8 cellular contexts compared by ENCODE assay signal in genomic region chr10:47047577-47048532, GRCh38.
A peak's percentile ranks its signal among the peaks of the same experiment; 100 is the strongest.
DNase-seq lines count a peak whose midpoint lies in the region; ATAC-seq, FAIRE-seq and TF ChIP-seq lines count a peak whose summit lies in the region.

No MANE protein-coding gene starts in this region.

- H3K27ac Mint-ChIP-seq in central memory CD8-positive, alpha-beta T cell (ENCODE audit: low read depth) = peak overlapping the region; percentile 62

- peak; percentile 70 for TF ChIP-seq RAD21 in HepG2 (CRISPR knock-in tag; IDR thresholded peaks at IDR 0.05)

- no peak overlapping the region for H3K4me3 ChIP-seq in AG09309 (ENCODE audit: control insufficient read depth, low read depth, low read length)
- no peak overlapping the region for H3K4me3 ChIP-seq in HepG2 (replicated peaks in 1 of 3; ENCODE audit: insufficient read depth in 1 of 3, low read depth in 2 of 3, low read length in 3 of 3)

- no peak overlapping the region for H3K4me3 Mint-ChIP-seq in central memory CD8-positive, alpha-beta T cell

- 22% methylated on average over 10 of the region's 15 CpGs for WGBS in HepG2 (ENCODE audit: low lambda C conversion rate)

- H3K4me2 ChIP-seq in HepG2 (ENCODE audit: low read depth, low read length) = no peak overlapping the region

- peak; percentile 94 for TF ChIP-seq CTCF in AG09309 (IDR thresholded peaks at IDR 0.05; ENCODE audit: control insufficient read depth, insufficient read depth, low read depth, low read length, missing control alignments)
- peak; percentile 88 for TF ChIP-seq CTCF in HepG2 (CRISPR knock-in tag; IDR thresholded peaks at IDR 0.05)

- in situ Hi-C loops in HepG2 (cut with HindIII; ENCODE audit: extremely low pct_ligation_motif_present, low pct_unique_long_range_greater_than_20kb) = no loop called here

- no peaks in the 10 kb centered on the region for H4K20me1 ChIP-seq in HepG2 (ENCODE audit: insufficient read depth, low read length)

- H3K27me3 ChIP-seq in HepG2 (ENCODE audit: control insufficient read depth in 1 of 2, insufficient read depth in 2 of 2, low read length in 2 of 2) = peaks cover 2 to 7% of the 10 kb centered on the region in 2 experiments; a peak in 1 of 5 replicates

- TF ChIP-seq POLR2A in HepG2 (IDR thresholded peaks at IDR 0.05; ENCODE audit: insufficient read depth in 1 of 2, low read depth in 2 of 2, low read length in 2 of 2) = no peak

- CTCF ChIA-PET in HepG2 (lab: Yijun Ruan, JAX; ENCODE audit: low intra/inter-chr PET ratio, low total read pairs) = interaction anchor here (1.7 to 3.0 kb wide), 2 partner anchors 264 to 293 kb away, joined by 9 to 23 read pairs; no protein-coding TSS in a partner anchor

- no peak overlapping the region for H3K27ac ChIP-seq in HepG2 (ENCODE audit: extremely low read length, insufficient read depth, low read length)

- DNase-seq in AG09309 (ENCODE audit: low read depth) (peak; percentile 33), NCI-H2171 (lab: John Stamatoyannopoulos, UW) (peak; percentile 1), HepG2 (ENCODE audit: low spot score) (peak; percentile 41)
- DNase-seq in activated CD4-positive, alpha-beta T cell treated with anti-CD3 and anti-CD28 coated beads for 48 hours = peak; percentile 89
- DNase-seq in central memory CD8-positive, alpha-beta T cell (ENCODE audit: low spot score in 2 of 2) = peak; percentile 51
- peak; percentile 61 to 83 (median 69) for DNase-seq in stimulated activated CD4-positive, alpha-beta T cell treated with anti-CD3 and anti-CD28 coated beads, TNF-alpha, amount 100 ng/mL, for 24 hours (ENCODE audit: low read depth in 3 of 3)

- H3K9me3 Mint-ChIP-seq in central memory CD8-positive, alpha-beta T cell = no peaks in the 10 kb centered on the region

- H3K36me3 ChIP-seq in HepG2 (replicated peaks in 1 of 2; ENCODE audit: control insufficient read depth in 1 of 2, insufficient read depth in 2 of 2, low read length in 2 of 2) = no peaks in the 10 kb centered on the region

- H3K9ac ChIP-seq in HepG2 (ENCODE audit: insufficient read depth, low read depth, low read length) = no peak overlapping the region

- peaks cover 3% of the 10 kb centered on the region for H3K36me3 Mint-ChIP-seq in central memory CD8-positive, alpha-beta T cell (ENCODE audit: insufficient read depth)

- FAIRE-seq in HepG2 (lab: Jason Lieb, UNC) = peak; percentile 4

- no peaks in the 10 kb centered on the region for H3K27me3 Mint-ChIP-seq in central memory CD8-positive, alpha-beta T cell

- no peaks in the 10 kb centered on the region for H3K4me1 ChIP-seq in HepG2 (ENCODE audit: insufficient read depth, low read length)

- H3K9me3 ChIP-seq in HepG2 (ENCODE audit: low read length) = no peaks in the 10 kb centered on the region

- no peak for TF ChIP-seq EP300 in HepG2 (IDR thresholded peaks at IDR 0.05; ENCODE audit: low read depth in 2 of 2, low read length in 2 of 2)
- TF ChIP-seq EP300 in HepG2 (CRISPR knock-in tag; IDR thresholded peaks at IDR 0.05; ENCODE audit: borderline replicate concordance) = no peak

- peak; percentile 56 for ATAC-seq in GM19035 (IDR thresholded peaks at IDR 0.05; ENCODE audit: unreplicated experiment)
- ATAC-seq in central memory CD8-positive, alpha-beta T cell (replicated peaks; ENCODE audit: extremely low read depth, poor library complexity, severe bottlenecking) = peak; percentile 26
- ATAC-seq in HepG2 = peak; percentile 88
- ATAC-seq in HG03045 (IDR thresholded peaks at IDR 0.05; ENCODE audit: unreplicated experiment) = no peak

- intact Hi-C loops in HepG2 (cut with micrococcal nuclease; ENCODE audit: unreplicated experiment) = loop anchor here (5.0 kb wide), 1 partner anchor 264 kb away; no protein-coding TSS in a partner anchor

- no TSS peak for BruUV-seq in HepG2 (replicated peaks; lab: Mats Ljungman, UMichigan)

- POLR2A ChIA-PET in HepG2 (lab: Yijun Ruan, JAX) = interaction anchor here (0.6 kb wide), 1 partner anchor 97 kb away, joined by 3 read pairs; no protein-coding TSS in a partner anchor

- no peak overlapping the region for H2AFZ ChIP-seq in HepG2 (ENCODE audit: low read length)

- peaks cover 18% of the 10 kb centered on the region for H3K4me1 Mint-ChIP-seq in central memory CD8-positive, alpha-beta T cell

- H3K79me2 ChIP-seq in HepG2 (ENCODE audit: insufficient read depth, low read length) = no peaks in the 10 kb centered on the region

TF ChIP-seq in HepG2, 621 proteins besides CTCF, POLR2A, EP300 and RAD21:
- TF ChIP-seq XRCC5 (optimal IDR thresholded peaks at IDR 0.05; ENCODE audit: low read length) (peak; percentile 29), BHLHE40 (IDR thresholded peaks at IDR 0.05; ENCODE audit: low read length) (0 out of 2 replicates have a peak, but pooled peaks have one; percentile 13), STAG1 (CRISPR knock-in tag; IDR thresholded peaks at IDR 0.05) (peak; percentile 86), TFAP4 (IDR thresholded peaks at IDR 0.05; ENCODE audit: borderline replicate concordance, low read depth) (peak; percentile 71; the same call in 1 of the 2 replicates), SMC3 (IDR thresholded peaks at IDR 0.05; ENCODE audit: low read length) (peak; percentile 41), KDM2A (CRISPR knock-in tag; IDR thresholded peaks at IDR 0.05; ENCODE audit: borderline replicate concordance, low read depth) (peak; percentile 29; the same call in 1 of the 2 replicates), ETV6 (CRISPR knock-in tag; conservative IDR thresholded peaks at IDR 0.05) (no peak), ZFP36L1 (CRISPR knock-in tag; IDR thresholded peaks at IDR 0.05) (no peak), GRHL1 (CRISPR knock-in tag; conservative IDR thresholded peaks at IDR 0.05) (no peak)

Comparison
In these comparisons a context has a peak if more than half of its experiments do, and no peak if none do; other contexts are left out.
1. DNase-seq: peak in every context shown above with its lines; median percentile 89 in activated CD4-positive, alpha-beta T cell treated with anti-CD3 and anti-CD28 coated beads for 48 hours; 69 in stimulated activated CD4-positive, alpha-beta T cell treated with anti-CD3 and anti-CD28 coated beads, TNF-alpha, amount 100 ng/mL, for 24 hours; 51 in central memory CD8-positive, alpha-beta T cell; 41 in HepG2; 33 in AG09309; 1 in NCI-H2171.